1 cellular context compared by ENCODE assay signal in the genomic region with DNA sequence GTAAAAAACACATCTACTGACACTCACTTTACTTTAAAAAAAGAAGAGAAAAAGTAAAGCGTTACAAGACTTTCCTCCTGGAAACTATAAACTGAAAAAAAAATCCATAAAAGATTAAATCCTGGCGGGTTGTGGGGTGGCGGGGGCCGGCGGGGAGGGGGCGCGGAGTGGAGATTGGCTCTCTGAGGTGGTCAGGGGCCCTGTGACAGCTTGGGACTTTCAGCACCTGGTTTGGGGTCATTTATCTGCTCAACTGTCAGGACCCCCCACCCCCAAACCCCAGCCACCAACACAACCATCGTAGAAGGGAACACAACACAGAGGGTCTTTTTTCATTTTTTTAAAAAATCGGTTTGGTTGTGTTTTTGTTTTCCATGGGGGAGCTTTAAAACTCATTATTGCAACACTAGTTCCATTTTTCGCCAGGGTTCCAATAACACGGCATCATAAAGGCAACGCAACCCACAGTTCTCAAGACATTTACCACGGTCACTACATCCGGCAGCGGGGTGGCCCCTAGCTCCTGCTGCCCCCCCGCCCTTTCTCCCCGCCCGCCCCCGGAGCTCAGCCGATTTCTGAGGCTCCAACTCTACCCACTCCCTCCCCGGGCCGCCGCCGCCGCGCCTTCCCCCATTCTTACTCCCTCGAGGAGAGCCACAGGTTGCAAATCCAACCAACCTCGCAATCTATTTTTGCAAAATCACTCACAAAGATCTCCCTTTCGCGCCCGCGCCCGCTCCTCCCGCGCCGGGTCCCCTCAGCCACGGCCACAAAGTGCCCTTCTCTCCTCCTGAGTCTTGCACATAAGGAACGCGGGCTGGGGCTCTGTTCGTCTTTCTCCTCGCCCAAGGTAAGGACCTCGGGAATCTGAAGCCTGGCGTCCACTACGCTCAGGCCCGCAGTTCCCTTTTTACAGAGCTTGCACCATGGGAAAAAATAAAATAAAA.
TF ChIP-seq lines count a peak whose summit lies in the region.

No MANE protein-coding gene starts in this region.

TF ChIP-seq in endothelial cell of umbilical vein, 7 proteins besides CTCF, POLR2A, EP300 and RAD21:
- TF ChIP-seq FOS (IDR thresholded peaks at IDR 0.05; ENCODE audit: borderline replicate concordance, insufficient read depth, low read length): no peak
- TF ChIP-seq, protein P1, sequence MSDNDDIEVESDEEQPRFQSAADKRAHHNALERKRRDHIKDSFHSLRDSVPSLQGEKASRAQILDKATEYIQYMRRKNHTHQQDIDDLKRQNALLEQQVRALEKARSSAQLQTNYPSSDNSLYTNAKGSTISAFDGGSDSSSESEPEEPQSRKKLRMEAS (IDR thresholded peaks at IDR 0.05; ENCODE audit: insufficient read depth, insufficient read length): no peak
- no peak for TF ChIP-seq POLR2AphosphoS5 (IDR thresholded peaks at IDR 0.05; ENCODE audit: insufficient read depth, low read depth, low read length)
- no peak for TF ChIP-seq JUN (IDR thresholded peaks at IDR 0.05; ENCODE audit: borderline replicate concordance, insufficient read depth, insufficient read length, low read depth)
- TF ChIP-seq MYC (IDR thresholded peaks at IDR 0.05; ENCODE audit: low read depth, low read length): no peak
- TF ChIP-seq GATA2 (IDR thresholded peaks at IDR 0.05; ENCODE audit: insufficient read depth, insufficient read length, low read depth, low read length): no peak
- no peak for TF ChIP-seq EZH2 (IDR thresholded peaks at IDR 0.05; ENCODE audit: borderline replicate concordance, low read depth, low read length, severe bottlenecking)
